In the genomic region with DNA sequence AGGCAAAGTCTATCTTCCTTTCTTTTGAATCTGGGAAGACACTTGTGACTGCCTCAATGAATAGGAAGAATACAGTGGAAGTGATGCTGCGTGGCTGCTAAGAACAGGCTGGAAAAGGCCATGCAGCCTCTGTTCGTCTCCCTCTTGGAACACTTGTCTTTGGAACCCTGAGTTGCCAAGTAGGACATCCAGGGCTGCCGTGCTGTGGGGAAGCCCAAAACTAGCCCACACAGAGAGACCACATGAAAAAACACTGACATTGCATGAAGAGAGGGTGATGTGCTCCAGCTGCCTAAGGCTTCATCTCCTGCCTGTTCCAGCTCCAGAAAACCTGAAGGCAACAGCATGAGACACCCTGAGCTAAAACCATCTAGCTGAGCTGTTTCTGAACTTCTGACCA, we compare ENCODE assay signal across 23 cellular contexts.
"Had no signal": no experiment of that assay in that cellular context is flagged by ENCODE, and none has a peak within 500 bp of the region (broad histone marks: within the 10 kb centered on the region; RNA-seq: fewer than 3 reads in every experiment).

No MANE protein-coding gene starts in this region.

- DNase-seq: effector CD4-positive, alpha-beta T cell; endodermal cell; hypothalamus; immature natural killer cell; left cardiac atrium; left ventricle myocardium inferior; lower lobe of right lung; natural killer cell; occipital lobe; pancreas; right cardiac atrium; stimulated activated CD4-positive, alpha-beta T cell treated with anti-CD3 and anti-CD28 coated beads, Interleukin-4, amount 100 ng/mL, for 1 hour; tibial artery; upper lobe of left lung had no signal

- ATAC-seq: left cardiac atrium; natural killer cell; pancreas; right cardiac atrium; stimulated activated memory B cell treated with anti-CD40 and anti-IgM and Interleukin-4, amounts not matched to agents 10 μg/mL and 1 μg/mL and 100 μg/mL, for 72 hours had no signal

- H3K9me3 Mint-ChIP-seq: endodermal cell; immature natural killer cell; memory B cell; mesothelial cell of epicardium; natural killer cell; neural crest cell; stimulated activated memory B cell treated with anti-CD40 and anti-IgM and Interleukin-4, amounts not matched to agents 10 μg/mL and 1 μg/mL and 100 μg/mL, for 72 hours; stimulated activated naive CD8-positive, alpha-beta T cell treated with anti-CD3 and anti-CD28 coated beads, Interleukin-15, Interleukin-2, amounts not matched to agents 100 ng/mL and 50 ng/mL, for 24 hours had no signal

- H3K4me3 Mint-ChIP-seq: endodermal cell; immature natural killer cell; memory B cell; mesothelial cell of epicardium; natural killer cell; neural crest cell; stimulated activated memory B cell treated with anti-CD40 and anti-IgM and Interleukin-4, amounts not matched to agents 10 μg/mL and 1 μg/mL and 100 μg/mL, for 72 hours; stimulated activated naive CD8-positive, alpha-beta T cell treated with anti-CD3 and anti-CD28 coated beads, Interleukin-15, Interleukin-2, amounts not matched to agents 100 ng/mL and 50 ng/mL, for 24 hours had no signal

- H3K4me1 Mint-ChIP-seq: immature natural killer cell; memory B cell; natural killer cell; neural crest cell; stimulated activated memory B cell treated with anti-CD40 and anti-IgM and Interleukin-4, amounts not matched to agents 10 μg/mL and 1 μg/mL and 100 μg/mL, for 72 hours had no signal

- H3K27ac ChIP-seq: coronary artery, heart right ventricle, left ventricle myocardium inferior, lower lobe of right lung, pancreas, tibial artery, upper lobe of left lung, vagina had no signal

- H3K27me3 ChIP-seq: heart right ventricle, pancreas, tibial artery, upper lobe of left lung, vagina had no signal

- H3K4me1 ChIP-seq: heart right ventricle, left ventricle myocardium inferior, lower lobe of right lung, tibial artery, upper lobe of left lung, vagina had no signal

- H3K27ac Mint-ChIP-seq: endodermal cell; memory B cell; mesothelial cell of epicardium; natural killer cell; progenitor cell of endocrine pancreas; stimulated activated memory B cell treated with anti-CD40 and anti-IgM and Interleukin-4, amounts not matched to agents 10 μg/mL and 1 μg/mL and 100 μg/mL, for 72 hours; stimulated activated naive CD8-positive, alpha-beta T cell treated with anti-CD3 and anti-CD28 coated beads, Interleukin-15, Interleukin-2, amounts not matched to agents 100 ng/mL and 50 ng/mL, for 24 hours had no signal

- H3K36me3 Mint-ChIP-seq: mesothelial cell of epicardium had no signal

- H3K9me3 ChIP-seq: heart right ventricle, left ventricle myocardium inferior, lower lobe of right lung, pancreas, tibial artery, upper lobe of left lung, vagina had no signal

- H3K4me3 ChIP-seq: coronary artery, heart right ventricle, left ventricle myocardium inferior, lower lobe of right lung, pancreas, tibial artery, upper lobe of left lung, vagina had no signal

- H3K27me3 Mint-ChIP-seq: memory B cell; progenitor cell of endocrine pancreas; stimulated activated memory B cell treated with anti-CD40 and anti-IgM and Interleukin-4, amounts not matched to agents 10 μg/mL and 1 μg/mL and 100 μg/mL, for 72 hours; stimulated activated naive CD8-positive, alpha-beta T cell treated with anti-CD3 and anti-CD28 coated beads, Interleukin-15, Interleukin-2, amounts not matched to agents 100 ng/mL and 50 ng/mL, for 24 hours had no signal

- H3K36me3 ChIP-seq: pancreas had no signal
